ENCODE assay signal across 28 cellular contexts in genomic region chr14:93669632-93670031, GRCh38.
"Had no signal": no experiment of that assay in that cellular context is flagged by ENCODE, and none has a peak within 500 bp of the region (broad histone marks: within the 10 kb centered on the region; RNA-seq: fewer than 3 reads in every experiment).

No MANE protein-coding gene starts in this region.

- H3K4me3 Mint-ChIP-seq: dendritic cell treated with granulocyte-macrophage colony-stimulating factor and Interleukin-4, amounts not matched to agents 40 ng/mL and 50 ng/mL, for 4 days; effector memory CD8-positive, alpha-beta T cell had no signal

- H3K4me1 ChIP-seq: colonic mucosa, esophagus muscularis mucosa, esophagus squamous epithelium, foreskin keratinocyte, gastrocnemius medialis, gastroesophageal sphincter, heart left ventricle, heart right ventricle had no signal

- H3K36me3 ChIP-seq: colonic mucosa, esophagus muscularis mucosa, esophagus squamous epithelium, gastrocnemius medialis, gastroesophageal sphincter, heart left ventricle, heart right ventricle had no signal

- H3K27me3 ChIP-seq: colonic mucosa, dorsolateral prefrontal cortex, esophagus muscularis mucosa, esophagus squamous epithelium, foreskin keratinocyte, gastrocnemius medialis, gastroesophageal sphincter, heart left ventricle had no signal

- H3K4me3 ChIP-seq: colonic mucosa, coronary artery, dorsolateral prefrontal cortex, esophagus muscularis mucosa, esophagus squamous epithelium, gastrocnemius medialis, gastroesophageal sphincter, heart left ventricle, heart right ventricle had no signal

- H3K9me3 ChIP-seq: colonic mucosa had no signal

- H3K27ac ChIP-seq: colonic mucosa, coronary artery, dorsolateral prefrontal cortex, epithelial cell of prostate, esophagus muscularis mucosa, esophagus squamous epithelium, foreskin keratinocyte, gastrocnemius medialis, gastroesophageal sphincter, heart left ventricle, heart right ventricle had no signal

- H3K27ac Mint-ChIP-seq: dendritic cell treated with granulocyte-macrophage colony-stimulating factor and Interleukin-4, amounts not matched to agents 40 ng/mL and 50 ng/mL, for 4 days; effector memory CD8-positive, alpha-beta T cell had no signal

- ATAC-seq: effector memory CD8-positive, alpha-beta T cell; esophagus mucosa; foreskin keratinocyte; gastrocnemius medialis; gastroesophageal sphincter; heart left ventricle; heart right ventricle had no signal

- FAIRE-seq: colon, endometrium, endothelial cell of umbilical vein, frontal cortex had no signal

- DNase-seq: colonic mucosa; cortex of kidney; dermis blood vessel endothelial cell; dorsolateral prefrontal cortex; effector CD4-positive, alpha-beta T cell; effector CD8-positive, alpha-beta T cell; effector memory CD4-positive, alpha-beta T cell; effector memory CD8-positive, alpha-beta T cell; erythroblast; esophagus squamous epithelium; foreskin fibroblast; foreskin keratinocyte; foreskin melanocyte; gastrocnemius medialis; glutamatergic neuron; head of caudate nucleus; heart left ventricle; heart right ventricle had no signal
